Comparison of ENCODE assay signal across 14 cellular contexts in genomic region chr1:3548156-3548893, GRCh38.
DNase-seq lines count a peak whose midpoint lies in the region; ATAC-seq and TF ChIP-seq lines count a peak whose summit lies in the region.
"Had no signal": no experiment of that assay in that cellular context is flagged by ENCODE, and none has a peak within 500 bp of the region (broad histone marks: within the 10 kb centered on the region; RNA-seq: fewer than 3 reads in every experiment).

No MANE protein-coding gene starts in this region.

- peak; percentile 36 to 50 for DNase-seq in Caco-2
- no peak for DNase-seq in Panc1 (ENCODE audit: low read depth, low spot score)
- DNase-seq in fibroblast of gingiva (ENCODE audit: low read depth): peak; percentile 36
- peak; percentile 61 for DNase-seq in myocyte (ENCODE audit: low read depth)
- no peak for DNase-seq in NCI-H2081 (lab: John Stamatoyannopoulos, UW)
- DNase-seq in activated CD4-positive, alpha-beta T cell treated with anti-CD3 and anti-CD28 coated beads for 4 hours: no peak
- DNase-seq in substantia nigra (lab: John Stamatoyannopoulos, UW): no peak
- no peak for DNase-seq in NCI-H526 treated with DMSO at 0.1 percent for 48 hours (lab: John Stamatoyannopoulos, UW)
- DNase-seq: activated CD4-positive, CD25-positive, alpha-beta regulatory T cell treated with anti-CD3 and anti-CD28 coated beads, Interleukin-2, amount 50 U/mL, for 72 hours; CD4-positive, CD25-positive, alpha-beta regulatory T cell; NCI-H146; stimulated activated naive CD8-positive, alpha-beta T cell treated with anti-CD3 and anti-CD28 coated beads, Interleukin-15, amount 100 ng/mL, for 72 hours had no signal

- no peaks in the 10 kb centered on the region for H3K9me3 ChIP-seq in Caco-2
- H3K9me3 ChIP-seq in Panc1 (ENCODE audit: control insufficient read depth, insufficient read depth, low read depth, low read length): no peaks in the 10 kb centered on the region

- POLR2A ChIA-PET in Caco-2 (lab: Charles Lee) (no interaction called here), Panc1 (lab: Charles Lee) (interaction anchor here (0.6 kb wide), 1 partner anchor 100 kb away, joined by 3 read pairs; no protein-coding TSS in a partner anchor)

- no peaks in the 10 kb centered on the region for H3K36me3 ChIP-seq in Caco-2 (ENCODE audit: control insufficient read depth, insufficient read depth, low read length)
- H3K36me3 ChIP-seq in Panc1 (ENCODE audit: control insufficient read depth, insufficient read depth, low read length): no peaks in the 10 kb centered on the region

- in situ Hi-C loops in Panc1 (cut with HindIII; ENCODE audit: low pct_unique_long_range_greater_than_20kb, low sequenced_read_pairs): no loop called here

- no TSS peak for BruUV-seq in Caco-2 (replicated peaks; lab: Mats Ljungman, UMichigan)
- no TSS peak for BruUV-seq in Panc1 (replicated peaks; lab: Mats Ljungman, UMichigan)

- H3K27ac Mint-ChIP-seq in Caco-2 (ENCODE audit: unreplicated experiment): peak overlapping the region; percentile 42
- H3K27ac Mint-ChIP-seq: activated T-helper 1 cell treated with anti-CD3 and anti-CD28 coated beads, Interleukin-12 subunit alpha, Interleukin-12 subunit beta, Interleukin-2, Interleukin-4 antibody, amounts not matched to agents 30 ng/mL and 10 ng/mL and 1 ng/mL, durations not matched to agents 14 hours and 24 hours and 36 hours; CD4-positive, CD25-positive, alpha-beta regulatory T cell; stimulated activated naive CD8-positive, alpha-beta T cell treated with anti-CD3 and anti-CD28 coated beads, Interleukin-15, amount 100 ng/mL, for 72 hours had no signal

- no peak for TF ChIP-seq CTCF in Caco-2 (IDR thresholded peaks at IDR 0.05; ENCODE audit: insufficient read depth in 1 of 2, low read depth in 1 of 2, low read length in 1 of 2, severe bottlenecking in 1 of 2, unreplicated experiment in 1 of 2)
- no peak for TF ChIP-seq CTCF in Panc1 (IDR thresholded peaks at IDR 0.05)

- intact Hi-C loops in Caco-2 (cut with micrococcal nuclease; ENCODE audit: unreplicated experiment) (no loop called here), Panc1 (cut with micrococcal nuclease; ENCODE audit: unreplicated experiment) (no loop called here)

- H3K4me3 ChIP-seq in Caco-2 (ENCODE audit: low read depth, low read length) (no peak overlapping the region), Panc1 (ENCODE audit: low read depth in 2 of 2, low read length in 2 of 2) (no peak overlapping the region)

- H3K36me3 Mint-ChIP-seq in Caco-2 (ENCODE audit: insufficient read depth, unreplicated experiment): no peaks in the 10 kb centered on the region
- H3K36me3 Mint-ChIP-seq: CD4-positive, CD25-positive, alpha-beta regulatory T cell had no signal

- CTCF ChIA-PET in Caco-2 (lab: Charles Lee): interaction anchor here (0.9 kb wide), 1 partner anchor 95 kb away, joined by 4 read pairs; no protein-coding TSS in a partner anchor
- CTCF ChIA-PET in Panc1 (lab: Charles Lee): no interaction called here

- H3K27me3 ChIP-seq in Caco-2 (replicated peaks; ENCODE audit: control insufficient read depth, insufficient read depth, low read length) (no peaks in the 10 kb centered on the region), Panc1 (ENCODE audit: control insufficient read depth, insufficient read depth, low read length) (no peaks in the 10 kb centered on the region)

- H3K4me1 Mint-ChIP-seq in Caco-2 (ENCODE audit: low read depth, unreplicated experiment): no peaks in the 10 kb centered on the region
- H3K4me1 Mint-ChIP-seq: CD4-positive, CD25-positive, alpha-beta regulatory T cell; stimulated activated naive CD8-positive, alpha-beta T cell treated with anti-CD3 and anti-CD28 coated beads, Interleukin-15, amount 100 ng/mL, for 72 hours had no signal

- peaks cover 11% of the 10 kb centered on the region for H3K4me1 ChIP-seq in Caco-2
- peaks cover 31% of the 10 kb centered on the region for H3K4me1 ChIP-seq in Panc1 (ENCODE audit: control insufficient read depth, insufficient read depth, low read length)

- no peak overlapping the region for H3K4me3 Mint-ChIP-seq in Caco-2 (ENCODE audit: unreplicated experiment)
- H3K4me3 Mint-ChIP-seq: activated T-helper 1 cell treated with anti-CD3 and anti-CD28 coated beads, Interleukin-12 subunit alpha, Interleukin-12 subunit beta, Interleukin-2, Interleukin-4 antibody, amounts not matched to agents 30 ng/mL and 10 ng/mL and 1 ng/mL, durations not matched to agents 14 hours and 24 hours and 36 hours; CD4-positive, CD25-positive, alpha-beta regulatory T cell; stimulated activated naive CD8-positive, alpha-beta T cell treated with anti-CD3 and anti-CD28 coated beads, Interleukin-15, amount 100 ng/mL, for 72 hours had no signal

- no peaks in the 10 kb centered on the region for H3K27me3 Mint-ChIP-seq in Caco-2 (ENCODE audit: insufficient read depth, unreplicated experiment)
- H3K27me3 Mint-ChIP-seq: CD4-positive, CD25-positive, alpha-beta regulatory T cell; stimulated activated naive CD8-positive, alpha-beta T cell treated with anti-CD3 and anti-CD28 coated beads, Interleukin-15, amount 100 ng/mL, for 72 hours had no signal

- peak; percentile 28 for ATAC-seq in Panc1
- ATAC-seq: stimulated activated naive CD8-positive, alpha-beta T cell treated with anti-CD3 and anti-CD28 coated beads, Interleukin-15, amount 100 ng/mL, for 72 hours had no signal

- no peaks in the 10 kb centered on the region for H3K9me3 Mint-ChIP-seq in Caco-2 (ENCODE audit: unreplicated experiment)
- H3K9me3 Mint-ChIP-seq: activated T-helper 1 cell treated with anti-CD3 and anti-CD28 coated beads, Interleukin-12 subunit alpha, Interleukin-12 subunit beta, Interleukin-2, Interleukin-4 antibody, amounts not matched to agents 30 ng/mL and 10 ng/mL and 1 ng/mL, durations not matched to agents 14 hours and 24 hours and 36 hours; CD4-positive, CD25-positive, alpha-beta regulatory T cell; stimulated activated naive CD8-positive, alpha-beta T cell treated with anti-CD3 and anti-CD28 coated beads, Interleukin-15, amount 100 ng/mL, for 72 hours had no signal

- H3K27ac ChIP-seq in Panc1 (ENCODE audit: low read length) (no peak overlapping the region), substantia nigra (ENCODE audit: low read depth, low read length, poor library complexity, severe bottlenecking) (no peak overlapping the region)
- H3K27ac ChIP-seq: epithelial cell of prostate had no signal

Comparison
In these comparisons a context has a peak if more than half of its experiments do, and no peak if none do; other contexts are left out.
1. DNase-seq: peak in Caco-2 (2 of 2), fibroblast of gingiva (single experiment) and myocyte (single experiment); none in Panc1 (single experiment), NCI-H2081 (0 of 2), activated CD4-positive, alpha-beta T cell treated with anti-CD3 and anti-CD28 coated beads for 4 hours (0 of 2), substantia nigra (0 of 49) and NCI-H526 treated with DMSO at 0.1 percent for 48 hours (single experiment).